22 cellular contexts compared by ENCODE assay signal in the genomic region with DNA sequence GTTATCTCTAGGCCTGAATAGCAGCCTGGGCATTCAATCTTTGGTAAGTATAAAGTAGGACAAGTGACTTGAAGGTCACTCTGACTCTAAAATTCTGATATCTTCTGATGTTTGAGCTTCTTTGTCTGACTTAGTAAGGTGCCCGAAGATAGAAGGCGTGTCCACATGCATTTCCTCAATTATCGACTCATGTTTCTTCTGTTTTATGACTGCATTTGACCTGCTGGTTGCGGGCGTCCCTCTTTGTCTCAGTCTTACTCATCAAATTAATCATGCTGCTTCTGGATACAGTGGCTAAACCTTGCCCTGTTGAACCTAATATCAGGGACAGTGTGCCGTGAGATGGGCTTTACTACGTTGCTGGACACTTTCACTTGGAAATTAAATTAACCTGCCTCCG.
DNase-seq lines count a peak whose midpoint lies in the region; ATAC-seq lines count a peak whose summit lies in the region.
"Had no signal": no experiment of that assay in that cellular context is flagged by ENCODE, and none has a peak within 500 bp of the region (broad histone marks: within the 10 kb centered on the region; RNA-seq: fewer than 3 reads in every experiment).

No MANE protein-coding gene starts in this region.

- ATAC-seq in HG03095 (IDR thresholded peaks at IDR 0.05; ENCODE audit: unreplicated experiment) (no peak), GM18870 (IDR thresholded peaks at IDR 0.05; ENCODE audit: unreplicated experiment) (no peak), HG02884 (IDR thresholded peaks at IDR 0.05; ENCODE audit: unreplicated experiment) (no peak)
- ATAC-seq: body of pancreas, natural killer cell had no signal

- DNase-seq in M059J (ENCODE audit: low read depth) = peak; percentile 17
- peak; percentile 10 for DNase-seq in astrocyte of the hippocampus (ENCODE audit: low read depth, low spot score)
- DNase-seq in kidney tubule cell (ENCODE audit: low spot score) = peak; percentile 70
- DNase-seq in NCI-H345 treated with DMSO at 0.1 percent for 48 hours (lab: John Stamatoyannopoulos, UW; ENCODE audit: unreplicated experiment) = no peak
- DNase-seq: activated CD4-positive, alpha-beta memory T cell treated with anti-CD3 and anti-CD28 coated beads for 36 hours; activated effector memory CD4-positive, alpha-beta T cell treated with Interleukin-2 at 50 U/mL for 16 hours; body of pancreas; effector CD8-positive, alpha-beta T cell; foreskin melanocyte; left ventricle myocardium inferior; natural killer cell; NCI-H2081; NCI-H345; NCI-H774; OCI-M1; SHP77; stimulated activated CD4-positive, alpha-beta T cell treated with anti-CD3 and anti-CD28 coated beads, Interleukin-12 subunit alpha, Interleukin-12 subunit beta, amount 100 ng/mL, for 4 hours; stimulated activated CD4-positive, alpha-beta T cell treated with anti-CD3 and anti-CD28 coated beads, Interleukin-4, amount 100 ng/mL, for 4 hours; stimulated activated naive CD4-positive, alpha-beta T cell treated with Interleukin-2 at 50 U/mL for 16 hours had no signal
